Comparison of ENCODE assay signal across 8 cellular contexts in genomic region chr16:87895641-87896141, GRCh38. TPM values are rescaled to one million over a fixed set of nuclear protein-coding genes. Genes with fewer than 3 reads are reported as not detected.
DNase-seq lines count a peak whose midpoint lies in the region; ATAC-seq and FAIRE-seq lines count a peak whose summit lies in the region.

No MANE protein-coding gene starts in this region.

- no peaks in the 10 kb centered on the region for H3K36me3 Mint-ChIP-seq in activated CD4-positive, alpha-beta T cell treated with anti-CD3 and anti-CD28 coated beads, Interleukin-2, amount 10 ng/mL, durations not matched to agents 7 days and 5 days (ENCODE audit: low read depth)
- peaks cover 16% of the 10 kb centered on the region for H3K36me3 Mint-ChIP-seq in effector memory CD8-positive, alpha-beta T cell (ENCODE audit: insufficient read depth)

- H3K27me3 Mint-ChIP-seq in activated CD4-positive, alpha-beta T cell treated with anti-CD3 and anti-CD28 coated beads, Interleukin-2, amount 10 ng/mL, durations not matched to agents 7 days and 5 days = no peaks in the 10 kb centered on the region
- H3K27me3 Mint-ChIP-seq in effector memory CD8-positive, alpha-beta T cell = no peaks in the 10 kb centered on the region

- no peaks in the 10 kb centered on the region for H3K9me3 Mint-ChIP-seq in activated CD4-positive, alpha-beta T cell treated with anti-CD3 and anti-CD28 coated beads, Interleukin-2, amount 10 ng/mL, durations not matched to agents 7 days and 5 days
- H3K9me3 Mint-ChIP-seq in effector memory CD8-positive, alpha-beta T cell = no peaks in the 10 kb centered on the region

- H3K4me3 Mint-ChIP-seq in activated CD4-positive, alpha-beta T cell treated with anti-CD3 and anti-CD28 coated beads, Interleukin-2, amount 10 ng/mL, durations not matched to agents 7 days and 5 days = peak overlapping the region; percentile 53
- H3K4me3 Mint-ChIP-seq in effector memory CD8-positive, alpha-beta T cell = peak overlapping the region; percentile 78 to 81

- ATAC-seq in GM18511 (IDR thresholded peaks at IDR 0.05; ENCODE audit: unreplicated experiment) = peak; percentile 71
- peak; percentile 54 for ATAC-seq in HG03159 (IDR thresholded peaks at IDR 0.05; ENCODE audit: unreplicated experiment)
- ATAC-seq in effector memory CD8-positive, alpha-beta T cell (replicated peaks) = peak; percentile 81

- peaks cover 57% of the 10 kb centered on the region for H3K4me1 Mint-ChIP-seq in activated CD4-positive, alpha-beta T cell treated with anti-CD3 and anti-CD28 coated beads, Interleukin-2, amount 10 ng/mL, durations not matched to agents 7 days and 5 days
- H3K4me1 Mint-ChIP-seq in effector memory CD8-positive, alpha-beta T cell (ENCODE audit: low read depth in 2 of 2) = peaks cover 28 to 34% of the 10 kb centered on the region in 2 donors

- FAIRE-seq in urothelium cell line (lab: Jason Lieb, UNC) = no peak

- H3K27ac Mint-ChIP-seq in activated CD4-positive, alpha-beta T cell treated with anti-CD3 and anti-CD28 coated beads, Interleukin-2, amount 10 ng/mL, durations not matched to agents 7 days and 5 days = peak overlapping the region; percentile 98
- peak overlapping the region; percentile 95 to 96 for H3K27ac Mint-ChIP-seq in effector memory CD8-positive, alpha-beta T cell

- CTCF ChIA-PET in activated CD4-positive, alpha-beta T cell treated with anti-CD3 and anti-CD28 coated beads, Interleukin-2, amount 10 ng/mL, durations not matched to agents 7 days and 5 days (lab: Charles Lee) = interaction anchor here (1.1 to 6.7 kb wide), 7 partner anchors 10 to 127 kb away, joined by 3 to 39 read pairs (median 8); no protein-coding TSS in a partner anchor

- DNase-seq in activated CD4-positive, alpha-beta T cell treated with anti-CD3 and anti-CD28 coated beads, Interleukin-2, amount 10 ng/mL, durations not matched to agents 7 days and 5 days = peak; percentile 83
- peak; percentile 52 to 55 (median 55) for DNase-seq in effector memory CD8-positive, alpha-beta T cell
- peak; percentile 67 to 85 for DNase-seq in stimulated activated CD4-positive, alpha-beta T cell treated with anti-CD3 and anti-CD28 coated beads, Interleukin-4, amount 100 ng/mL, for 48 hours (ENCODE audit: low read depth in 2 of 2)
- DNase-seq in urothelium cell line (ENCODE audit: low spot score) (no peak), NCI-H524 treated with DMSO at 0.1 percent for 48 hours (lab: John Stamatoyannopoulos, UW) (no peak), RPMI8226 (no peak)

- POLR2A ChIA-PET in activated CD4-positive, alpha-beta T cell treated with anti-CD3 and anti-CD28 coated beads, Interleukin-2, amount 10 ng/mL, durations not matched to agents 7 days and 5 days (lab: Charles Lee) = interaction anchor here (0.7 kb wide), 1 partner anchor 1838 kb away, joined by 8 read pairs; no protein-coding TSS in a partner anchor

RNA-seq across cellular contexts. Expression of gene SLC7A5, which starts 26.4 kb away (rescaled TPM):
- 10 to 100 TPM; 73.1 to 77.1 TPM for total RNA-seq in activated CD4-positive, alpha-beta T cell treated with anti-CD3 and anti-CD28 coated beads, Interleukin-2, amount 10 ng/mL, durations not matched to agents 7 days and 5 days

RNA-seq across cellular contexts. Expression of gene CA5A, which starts 40.6 kb away (rescaled TPM):
- total RNA-seq in activated CD4-positive, alpha-beta T cell treated with anti-CD3 and anti-CD28 coated beads, Interleukin-2, amount 10 ng/mL, durations not matched to agents 7 days and 5 days = not detected

RNA-seq across cellular contexts. Expression of gene BANP, which starts 55.5 kb away (rescaled TPM):
- total RNA-seq in activated CD4-positive, alpha-beta T cell treated with anti-CD3 and anti-CD28 coated beads, Interleukin-2, amount 10 ng/mL, durations not matched to agents 7 days and 5 days = 10 to 100 TPM; 43.2 to 45.5 TPM

Comparison
In these comparisons a context has a peak if more than half of its experiments do, and no peak if none do; other contexts are left out.
1. DNase-seq: peak in activated CD4-positive, alpha-beta T cell treated with anti-CD3 and anti-CD28 coated beads, Interleukin-2, amount 10 ng/mL, durations not matched to agents 7 days and 5 days (single experiment), effector memory CD8-positive, alpha-beta T cell (3 of 3) and stimulated activated CD4-positive, alpha-beta T cell treated with anti-CD3 and anti-CD28 coated beads, Interleukin-4, amount 100 ng/mL, for 48 hours (2 of 2); none in urothelium cell line (single experiment), NCI-H524 treated with DMSO at 0.1 percent for 48 hours (single experiment) and RPMI8226 (single experiment).
2. Peak in every context shown above with its lines, with median percentiles within 50 percentile points of each other: ATAC-seq.